ENCODE assay signal across 8 cellular contexts in genomic region chr2:71275939-71276310, GRCh38. TPM values are rescaled to one million over a fixed set of nuclear protein-coding genes. Genes with fewer than 3 reads are reported as not detected.
A peak's percentile ranks its signal among the peaks of the same experiment; 100 is the strongest.
DNase-seq lines count a peak whose midpoint lies in the region; ATAC-seq and TF ChIP-seq lines count a peak whose summit lies in the region.

No MANE protein-coding gene starts in this region.

- H3K36me3 Mint-ChIP-seq in activated naive CD8-positive, alpha-beta T cell treated with anti-CD3 and anti-CD28 coated beads, Interleukin-2, amount 10 ng/mL, durations not matched to agents 7 days and 5 days = no peaks in the 10 kb centered on the region

- H3K9me3 Mint-ChIP-seq in activated naive CD8-positive, alpha-beta T cell treated with anti-CD3 and anti-CD28 coated beads, Interleukin-2, amount 10 ng/mL, durations not matched to agents 7 days and 5 days = no peaks in the 10 kb centered on the region

- CTCF ChIA-PET in A673 (lab: Charles Lee) = no interaction called here

- no peaks in the 10 kb centered on the region for H3K4me1 ChIP-seq in A673 (ENCODE audit: insufficient read depth, low read length, poor library complexity, severe bottlenecking)
- H3K4me1 ChIP-seq in mesodermal cell (ENCODE audit: control insufficient read depth, insufficient read depth, low read length, poor library complexity, severe bottlenecking) = no peaks in the 10 kb centered on the region

- H3K36me3 ChIP-seq in A673 (ENCODE audit: insufficient read depth, low read length, poor library complexity, severe bottlenecking) (no peaks in the 10 kb centered on the region), mesodermal cell (ENCODE audit: control insufficient read depth, insufficient read depth, low read length) (no peaks in the 10 kb centered on the region)

- TF ChIP-seq CTCF in A673 (conservative IDR thresholded peaks at IDR 0.05; ENCODE audit: low read depth, low read length) = no peak
- no peak for TF ChIP-seq CTCF in GM20000 (IDR thresholded peaks at IDR 0.05; ENCODE audit: extremely low read depth, missing control alignments)

- peaks cover 81% of the 10 kb centered on the region for H3K27me3 Mint-ChIP-seq in activated naive CD8-positive, alpha-beta T cell treated with anti-CD3 and anti-CD28 coated beads, Interleukin-2, amount 10 ng/mL, durations not matched to agents 7 days and 5 days

- POLR2A ChIA-PET in A673 (lab: Charles Lee; ENCODE audit: low non-redundant PET) = no interaction called here
- POLR2A ChIA-PET in activated naive CD8-positive, alpha-beta T cell treated with anti-CD3 and anti-CD28 coated beads, Interleukin-2, amount 10 ng/mL, durations not matched to agents 7 days and 5 days (lab: Charles Lee) = interaction anchor here (1.3 to 2.2 kb wide), 2 partner anchors 49 to 145 kb away, joined by 5 to 12 read pairs; partner anchors contain the start of genes MPHOSPH10 and PAIP2B

- intact Hi-C loops in A673 (cut with micrococcal nuclease; ENCODE audit: unreplicated experiment) = no loop called here

- no TSS peak for BruUV-seq in A673 (replicated peaks; lab: Mats Ljungman, UMichigan)

- H3K4me3 ChIP-seq in A673 (ENCODE audit: low read depth, low read length, poor library complexity, severe bottlenecking) = peak overlapping the region; percentile 52
- H3K4me3 ChIP-seq in mesodermal cell (ENCODE audit: extremely low read depth, insufficient read depth, low read length, poor library complexity, severe bottlenecking) = peak overlapping the region; percentile 57

- peaks cover 8% of the 10 kb centered on the region for H3K4me1 Mint-ChIP-seq in activated naive CD8-positive, alpha-beta T cell treated with anti-CD3 and anti-CD28 coated beads, Interleukin-2, amount 10 ng/mL, durations not matched to agents 7 days and 5 days

- ATAC-seq in GM21723 (IDR thresholded peaks at IDR 0.05; ENCODE audit: unreplicated experiment) = peak; percentile 9
- ATAC-seq in activated naive CD8-positive, alpha-beta T cell treated with anti-CD3 and anti-CD28 coated beads, Interleukin-2, amount 10 ng/mL, durations not matched to agents 7 days and 5 days (ENCODE audit: low read depth) = no peak
- no peak for ATAC-seq in activated CD4-positive, CD25-positive, alpha-beta regulatory T cell treated with anti-CD3 and anti-CD28 coated beads, Interleukin-2, amount 50 U/mL, for 24 hours

- H3K27ac ChIP-seq in A673 (ENCODE audit: low read depth, low read length, poor library complexity, severe bottlenecking) = no peak overlapping the region
- no peak overlapping the region for H3K27ac ChIP-seq in mesodermal cell (ENCODE audit: low read depth, low read length, severe bottlenecking)

- no peak overlapping the region for H3K27ac Mint-ChIP-seq in activated naive CD8-positive, alpha-beta T cell treated with anti-CD3 and anti-CD28 coated beads, Interleukin-2, amount 10 ng/mL, durations not matched to agents 7 days and 5 days

- WGBS in mesodermal cell (ENCODE audit: insufficient coverage in 2 of 2), 2 experiments = 53 to 59% methylated on average over 6 to 7 of the region's 8 CpGs

- peak overlapping the region; percentile 66 for H3K4me3 Mint-ChIP-seq in activated naive CD8-positive, alpha-beta T cell treated with anti-CD3 and anti-CD28 coated beads, Interleukin-2, amount 10 ng/mL, durations not matched to agents 7 days and 5 days

- DNase-seq in A673 (ENCODE audit: low spot score) (no peak), GM20000 (ENCODE audit: low spot score) (no peak), NCI-H1105 treated with DMSO at 0.1 percent for 48 hours (lab: John Stamatoyannopoulos, UW) (no peak), NAMALWA (ENCODE audit: low spot score) (no peak)
- no peak for DNase-seq in activated naive CD8-positive, alpha-beta T cell treated with anti-CD3 and anti-CD28 coated beads, Interleukin-2, amount 10 ng/mL, durations not matched to agents 7 days and 5 days

- peaks cover 47% of the 10 kb centered on the region for H3K27me3 ChIP-seq in A673 (replicated peaks; ENCODE audit: insufficient read depth, low read depth, low read length, poor library complexity)

- H3K9me3 ChIP-seq in A673 (ENCODE audit: low read depth, low read length, poor library complexity, severe bottlenecking) = no peaks in the 10 kb centered on the region
- H3K9me3 ChIP-seq in mesodermal cell (ENCODE audit: control insufficient read depth, low read length) = no peaks in the 10 kb centered on the region

RNA-seq across cellular contexts. Expression of gene PAIP2B, which starts 49.0 kb away (rescaled TPM):
- total RNA-seq in A673 (2021) = 1.1 and 2.3 TPM in 2 replicates
- 1 to 10 TPM; 4.2 to 4.8 TPM for total RNA-seq in activated naive CD8-positive, alpha-beta T cell treated with anti-CD3 and anti-CD28 coated beads, Interleukin-2, amount 10 ng/mL, durations not matched to agents 7 days and 5 days
- polyA plus RNA-seq in mesodermal cell (2013, experiment 1 of 2) = 1.7 TPM
- 1.9 TPM for polyA plus RNA-seq in mesodermal cell (2013, experiment 2 of 2)

RNA-seq across cellular contexts. Expression of gene ZNF638, which starts 55.7 kb away (rescaled TPM):
- total RNA-seq in A673 (2021) = 113 and 126 TPM in 2 replicates
- total RNA-seq in activated naive CD8-positive, alpha-beta T cell treated with anti-CD3 and anti-CD28 coated beads, Interleukin-2, amount 10 ng/mL, durations not matched to agents 7 days and 5 days = 100 to 1,000 TPM in 1 of 2 experiments, 10 to 100 TPM in 1; 99.1 to 101 TPM
- 103 TPM for polyA plus RNA-seq in mesodermal cell (2013, experiment 1 of 2)
- 104 TPM for polyA plus RNA-seq in mesodermal cell (2013, experiment 2 of 2)
